Comparison of ENCODE assay signal across 7 cellular contexts in genomic region chr5:112303685-112304084, GRCh38.
"Had no signal": no experiment of that assay in that cellular context is flagged by ENCODE, and none has a peak within 500 bp of the region (broad histone marks: within the 10 kb centered on the region; RNA-seq: fewer than 3 reads in every experiment).

No MANE protein-coding gene starts in this region.

- H3K4me2 ChIP-seq: GM23338 had no signal

- ATAC-seq: GM23338, HCT116, HepG2 had no signal

- DNase-seq: H7, HFFc6 had no signal

- H3K27ac ChIP-seq: HL-60 had no signal

- FAIRE-seq: HepG2 had no signal

- H3K4me3 ChIP-seq: GM23338, HAP-1 had no signal

- H3K36me3 ChIP-seq: HAP-1 had no signal

- H3K9me3 ChIP-seq: HAP-1 had no signal

- H3K4me1 ChIP-seq: HAP-1 had no signal

- H2AFZ ChIP-seq: GM23338 had no signal
